Comparison of ENCODE assay signal across 10 cellular contexts in the genomic region with DNA sequence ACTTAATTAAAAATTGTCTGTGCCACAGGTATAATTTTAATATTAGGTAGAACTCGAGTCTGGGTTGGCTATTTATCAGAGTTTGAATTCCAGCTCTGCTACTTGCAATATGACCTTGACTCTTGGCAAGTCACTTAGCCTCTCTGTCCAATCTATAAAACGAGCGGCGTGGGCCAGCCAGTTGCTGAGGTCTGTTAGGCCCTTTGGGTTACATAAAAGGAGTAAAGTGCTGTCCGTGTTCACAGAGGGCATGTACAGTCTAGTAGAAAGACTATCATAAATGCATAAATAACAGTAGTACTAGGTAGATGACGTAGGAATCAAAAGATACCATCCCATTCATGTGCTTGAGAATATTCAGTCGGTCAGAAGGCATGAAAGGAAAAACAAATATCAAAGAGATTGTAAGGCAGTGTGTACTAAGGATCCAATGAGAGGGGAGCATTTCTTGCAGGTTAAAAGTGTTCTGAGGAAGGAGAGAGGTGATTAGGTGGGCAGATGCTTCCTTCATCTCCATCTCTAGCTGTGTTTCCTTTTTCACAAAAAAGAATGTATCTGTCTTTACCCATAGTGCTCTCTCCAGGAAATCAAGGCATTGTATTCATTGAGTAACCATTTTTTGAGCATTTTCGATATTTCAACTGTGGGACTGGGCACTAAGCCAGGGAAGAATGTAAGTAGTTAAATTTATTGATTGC. TPM values are rescaled to one million over a fixed set of nuclear protein-coding genes. Genes with fewer than 3 reads are reported as not detected.
A peak's percentile ranks its signal among the peaks of the same experiment; 100 is the strongest.
DNase-seq lines count a peak whose midpoint lies in the region; ATAC-seq and TF ChIP-seq lines count a peak whose summit lies in the region.
"Had no signal": no experiment of that assay in that cellular context is flagged by ENCODE, and none has a peak within 500 bp of the region (broad histone marks: within the 10 kb centered on the region; RNA-seq: fewer than 3 reads in every experiment).

No MANE protein-coding gene starts in this region.

- H3K36me3 ChIP-seq in mesenchymal stem cell (ENCODE audit: control insufficient read depth in 1 of 2, insufficient read depth in 2 of 2, low read depth in 1 of 2, low read length in 2 of 2): peaks cover 8 to 27% of the 10 kb centered on the region in 2 experiments
- peaks cover 4% of the 10 kb centered on the region for H3K36me3 ChIP-seq in effector memory CD4-positive, alpha-beta T cell (ENCODE audit: control insufficient read depth, insufficient read depth, low read length)

- no peak overlapping the region for H2AK5ac ChIP-seq in mesenchymal stem cell (ENCODE audit: low read length, severe bottlenecking)

- no peak overlapping the region for H4K91ac ChIP-seq in mesenchymal stem cell (ENCODE audit: low read length)

- no peak overlapping the region for H3K4me2 ChIP-seq in mesenchymal stem cell (ENCODE audit: low read length, poor library complexity, severe bottlenecking)

- no peaks in the 10 kb centered on the region for H3K27me3 Mint-ChIP-seq in activated naive CD4-positive, alpha-beta T cell treated with anti-CD3 and anti-CD28 coated beads, Interleukin-2, amount 10 ng/mL, durations not matched to agents 7 days and 5 days
- no peaks in the 10 kb centered on the region for H3K27me3 Mint-ChIP-seq in type B pancreatic cell

- H4K8ac ChIP-seq in mesenchymal stem cell (ENCODE audit: low read length): no peak overlapping the region

- no peak overlapping the region for H2AFZ ChIP-seq in mesenchymal stem cell (ENCODE audit: low read depth, low read length)

- no peak overlapping the region for H3K23ac ChIP-seq in mesenchymal stem cell (ENCODE audit: low read length in 2 of 2)

- H2BK12ac ChIP-seq in mesenchymal stem cell (ENCODE audit: low read length in 2 of 2): no peak overlapping the region

- H3K4me1 ChIP-seq in mesenchymal stem cell (ENCODE audit: control insufficient read depth, insufficient read depth, low read depth, low read length): peaks cover 2% of the 10 kb centered on the region
- peaks cover 15% of the 10 kb centered on the region for H3K4me1 ChIP-seq in effector memory CD4-positive, alpha-beta T cell (ENCODE audit: control insufficient read depth, insufficient read depth, low read length, poor library complexity, severe bottlenecking)

- H3K9me3 Mint-ChIP-seq in activated naive CD4-positive, alpha-beta T cell treated with anti-CD3 and anti-CD28 coated beads, Interleukin-2, amount 10 ng/mL, durations not matched to agents 7 days and 5 days: no peaks in the 10 kb centered on the region
- H3K9me3 Mint-ChIP-seq in activated naive CD4-positive, alpha-beta T cell treated with anti-CD3 and anti-CD28 coated beads, Interleukin-2, amount 50 U/mL, for 72 hours: no peaks in the 10 kb centered on the region
- no peaks in the 10 kb centered on the region for H3K9me3 Mint-ChIP-seq in type B pancreatic cell

- CTCF ChIA-PET in activated naive CD4-positive, alpha-beta T cell treated with anti-CD3 and anti-CD28 coated beads, Interleukin-2, amount 10 ng/mL, durations not matched to agents 7 days and 5 days (lab: Charles Lee): no interaction called here

- no peak overlapping the region for H3K18ac ChIP-seq in mesenchymal stem cell (ENCODE audit: low read depth in 1 of 2, low read length in 2 of 2)

- ATAC-seq in activated naive CD4-positive, alpha-beta T cell treated with anti-CD3 and anti-CD28 coated beads, Interleukin-2, amount 50 U/mL, for 72 hours: no peak

- H3K4me3 ChIP-seq in coronary artery: peak overlapping the region; percentile 96
- peak overlapping the region in 1 of 2 experiments; percentile 92 for H3K4me3 ChIP-seq in mesenchymal stem cell (ENCODE audit: insufficient read depth in 1 of 2, low read depth in 1 of 2, low read length in 2 of 2)
- no peak overlapping the region for H3K4me3 ChIP-seq in effector memory CD4-positive, alpha-beta T cell (ENCODE audit: insufficient read depth, low read depth, low read length, poor library complexity, severe bottlenecking)

- H3K27ac ChIP-seq in coronary artery (peak overlapping the region; percentile 61 to 84), mesenchymal stem cell (ENCODE audit: low read length, poor library complexity, severe bottlenecking) (no peak overlapping the region)
- no peak overlapping the region for H3K27ac ChIP-seq in effector memory CD4-positive, alpha-beta T cell (ENCODE audit: insufficient read depth, low read length, poor library complexity, severe bottlenecking)
- H3K27ac ChIP-seq: C4-2B had no signal

- no peak overlapping the region for H3K14ac ChIP-seq in mesenchymal stem cell (ENCODE audit: low read length in 2 of 2)

- H3K79me1 ChIP-seq in mesenchymal stem cell (replicated peaks; ENCODE audit: low read length, poor library complexity, severe bottlenecking): peaks cover 3% of the 10 kb centered on the region

- H3K9me3 ChIP-seq in mesenchymal stem cell (ENCODE audit: control insufficient read depth, low read length): no peaks in the 10 kb centered on the region
- H3K9me3 ChIP-seq in effector memory CD4-positive, alpha-beta T cell (ENCODE audit: control insufficient read depth, low read length): no peaks in the 10 kb centered on the region

- peaks cover 43% of the 10 kb centered on the region for H3K4me1 Mint-ChIP-seq in activated naive CD4-positive, alpha-beta T cell treated with anti-CD3 and anti-CD28 coated beads, Interleukin-2, amount 10 ng/mL, durations not matched to agents 7 days and 5 days
- H3K4me1 Mint-ChIP-seq in type B pancreatic cell (ENCODE audit: unreplicated experiment): peaks cover 36% of the 10 kb centered on the region

- H2BK15ac ChIP-seq in mesenchymal stem cell (ENCODE audit: low read depth, poor library complexity, severe bottlenecking): no peak overlapping the region

- H3K9ac ChIP-seq in mesenchymal stem cell (ENCODE audit: low read length): peak overlapping the region; percentile 98

- peak overlapping the region; percentile 2 for H3K4me3 Mint-ChIP-seq in activated naive CD4-positive, alpha-beta T cell treated with anti-CD3 and anti-CD28 coated beads, Interleukin-2, amount 10 ng/mL, durations not matched to agents 7 days and 5 days
- peak overlapping the region; percentile 99 for H3K4me3 Mint-ChIP-seq in type B pancreatic cell

- no peak overlapping the region for H2BK120ac ChIP-seq in mesenchymal stem cell (ENCODE audit: low read depth, low read length)

- no peak overlapping the region for H3K4ac ChIP-seq in mesenchymal stem cell (ENCODE audit: low read depth in 1 of 2, low read length in 2 of 2)

- TF ChIP-seq CTCF in coronary artery (IDR thresholded peaks at IDR 0.05): no peak
- no peak for TF ChIP-seq CTCF in type B pancreatic cell (conservative IDR thresholded peaks at IDR 0.05)

- no peak for DNase-seq in activated naive CD4-positive, alpha-beta T cell treated with anti-CD3 and anti-CD28 coated beads, Interleukin-2, amount 10 ng/mL, durations not matched to agents 7 days and 5 days
- DNase-seq in activated naive CD4-positive, alpha-beta T cell treated with anti-CD3 and anti-CD28 coated beads, Interleukin-2, amount 50 U/mL, for 72 hours (ENCODE audit: low spot score in 2 of 2): no peak
- DNase-seq in coronary artery (ENCODE audit: low spot score) (no peak), mesenchymal stem cell (no peak), type B pancreatic cell (ENCODE audit: extremely low spot score, unreplicated experiment) (no peak), OCI-M1 (lab: John Stamatoyannopoulos, UW) (no peak), NOMO-1 treated with DMSO at 0.1 percent for 48 hours (lab: John Stamatoyannopoulos, UW; ENCODE audit: unreplicated experiment) (no peak)
- no peak for DNase-seq in effector memory CD4-positive, alpha-beta T cell
- DNase-seq: midbrain had no signal

- 77% methylated on average over 8 of the region's 8 CpGs for WGBS in mesenchymal stem cell

- no peak overlapping the region for H2BK5ac ChIP-seq in mesenchymal stem cell (ENCODE audit: low read depth, low read length, poor library complexity, severe bottlenecking)

- no peaks in the 10 kb centered on the region for H3K27me3 ChIP-seq in mesenchymal stem cell (ENCODE audit: control insufficient read depth in 1 of 2, insufficient read depth in 1 of 2, low read length in 2 of 2)
- H3K27me3 ChIP-seq in effector memory CD4-positive, alpha-beta T cell (replicated peaks; ENCODE audit: control insufficient read depth, insufficient read depth, low read length, poor library complexity, severe bottlenecking): no peaks in the 10 kb centered on the region

- H3K27ac Mint-ChIP-seq in activated naive CD4-positive, alpha-beta T cell treated with anti-CD3 and anti-CD28 coated beads, Interleukin-2, amount 10 ng/mL, durations not matched to agents 7 days and 5 days: no peak overlapping the region
- H3K27ac Mint-ChIP-seq in activated naive CD4-positive, alpha-beta T cell treated with anti-CD3 and anti-CD28 coated beads, Interleukin-2, amount 50 U/mL, for 72 hours: peak overlapping the region in 1 of 2 donors; percentile 47
- peak overlapping the region; percentile 30 for H3K27ac Mint-ChIP-seq in type B pancreatic cell

- peaks cover 27% of the 10 kb centered on the region for H3K36me3 Mint-ChIP-seq in activated naive CD4-positive, alpha-beta T cell treated with anti-CD3 and anti-CD28 coated beads, Interleukin-2, amount 10 ng/mL, durations not matched to agents 7 days and 5 days
- peaks cover 20 to 39% of the 10 kb centered on the region in 2 donors for H3K36me3 Mint-ChIP-seq in activated naive CD4-positive, alpha-beta T cell treated with anti-CD3 and anti-CD28 coated beads, Interleukin-2, amount 50 U/mL, for 72 hours
- peaks cover 20% of the 10 kb centered on the region for H3K36me3 Mint-ChIP-seq in type B pancreatic cell

RNA-seq across cellular contexts. Expression of a gene that starts 2.4 kb away (rescaled TPM):
- 10 to 100 TPM; 41.2 to 50.5 TPM for total RNA-seq in activated naive CD4-positive, alpha-beta T cell treated with anti-CD3 and anti-CD28 coated beads, Interleukin-2, amount 50 U/mL, for 72 hours
- 27.6 TPM for polyA plus RNA-seq in mesenchymal stem cell (2013, experiment 1 of 2)
- polyA plus RNA-seq in mesenchymal stem cell (2013, experiment 2 of 2): 25.0 TPM
- total RNA-seq in type B pancreatic cell (ENCODE audit: low replicate concordance): 40.0 and 65.9 TPM in 2 replicates

Comparison
In these comparisons a context has a peak if more than half of its experiments do, and no peak if none do; other contexts are left out.
1. H3K27ac ChIP-seq: peak in coronary artery (2 of 2); none in mesenchymal stem cell (single experiment) and effector memory CD4-positive, alpha-beta T cell (single experiment).